ENCODE assay signal across 12 cellular contexts in genomic region chr2:223971-224760, GRCh38.
"Had no signal": no experiment of that assay in that cellular context is flagged by ENCODE, and none has a peak within 500 bp of the region (broad histone marks: within the 10 kb centered on the region; RNA-seq: fewer than 3 reads in every experiment).

No MANE protein-coding gene starts in this region.

- H3K4me1 Mint-ChIP-seq: naive B cell had no signal

- H3K4me3 Mint-ChIP-seq: central memory CD8-positive, alpha-beta T cell; naive B cell; type B pancreatic cell had no signal

- H3K9me3 Mint-ChIP-seq: central memory CD8-positive, alpha-beta T cell; type B pancreatic cell had no signal

- H3K27ac Mint-ChIP-seq: naive B cell, type B pancreatic cell had no signal

- H3K27me3 Mint-ChIP-seq: central memory CD8-positive, alpha-beta T cell; naive B cell; type B pancreatic cell had no signal

- ATAC-seq: lower lobe of right lung had no signal

- DNase-seq: cortex of kidney; foreskin melanocyte; left ventricle myocardium inferior; lower lobe of right lung; mesenchymal stem cell; naive B cell; right cardiac atrium; stimulated activated CD4-positive, alpha-beta T cell treated with anti-CD3 and anti-CD28 coated beads, Interleukin-2, amount 100 ng/mL, for 48 hours; stimulated activated naive CD4-positive, alpha-beta T cell treated with Interleukin-2 at 50 U/mL for 16 hours; thyroid gland had no signal
